Comparison of ENCODE assay signal across 8 cellular contexts in the genomic region with DNA sequence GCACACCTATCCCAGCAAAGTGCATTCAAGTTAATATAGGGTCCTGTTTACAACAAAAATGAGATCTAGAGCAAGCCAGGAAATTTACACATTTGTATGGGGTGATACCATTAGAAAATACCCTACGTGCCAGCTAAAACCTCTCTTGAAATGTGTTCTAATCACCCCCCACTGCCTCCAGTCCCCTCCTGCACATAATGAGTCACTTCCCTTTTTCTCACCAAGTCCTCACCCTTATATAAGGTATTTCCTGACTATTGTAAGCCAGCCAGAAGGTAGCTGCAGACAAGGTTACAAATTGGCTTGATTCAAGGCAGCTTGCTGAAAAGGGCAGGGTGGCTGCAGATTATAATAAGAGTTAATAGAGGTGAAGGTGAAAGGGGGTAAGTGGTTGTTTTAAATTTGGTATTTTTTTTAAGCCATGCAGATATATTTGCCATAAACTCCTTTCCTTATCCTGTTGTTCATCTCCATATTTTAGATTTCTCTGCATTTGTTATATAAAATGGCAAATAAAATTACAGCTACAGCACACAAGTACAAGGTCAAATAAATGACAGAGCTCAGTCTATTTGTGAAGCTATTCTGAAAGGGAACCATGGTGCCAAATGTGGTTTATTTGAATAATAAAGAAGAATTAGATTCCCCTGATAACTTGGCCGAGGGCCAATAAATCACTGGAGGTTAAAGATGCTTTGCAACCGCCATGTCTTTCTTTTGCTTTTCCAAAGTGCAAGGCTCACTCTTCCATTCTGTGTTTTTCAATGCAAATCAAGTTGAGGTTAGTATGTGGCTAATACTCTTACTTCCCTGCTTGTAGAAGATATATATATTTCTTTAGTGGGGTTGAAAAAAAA.
DNase-seq lines count a peak whose midpoint lies in the region; ATAC-seq lines count a peak whose summit lies in the region.

No MANE protein-coding gene starts in this region.

- ATAC-seq in HG03457 (IDR thresholded peaks at IDR 0.05; ENCODE audit: unreplicated experiment): peak; percentile 85

- no peaks in the 10 kb centered on the region for H3K9me3 ChIP-seq in SJSA1 (replicated peaks)
- H3K9me3 ChIP-seq in mesodermal cell (ENCODE audit: control insufficient read depth, low read length): no peaks in the 10 kb centered on the region

- H3K27me3 Mint-ChIP-seq in activated naive CD4-positive, alpha-beta T cell treated with anti-CD3 and anti-CD28 coated beads for 36 hours (ENCODE audit: low read depth): peaks cover 1% of the 10 kb centered on the region

- CTCF ChIA-PET in activated naive CD4-positive, alpha-beta T cell treated with anti-CD3 and anti-CD28 coated beads for 36 hours (lab: Charles Lee): no interaction called here

- H3K27me3 ChIP-seq in SJSA1 (replicated peaks): no peaks in the 10 kb centered on the region

- DNase-seq in SIG-M5 treated with dmso at 0.1 percent for 504 hours (lab: John Stamatoyannopoulos, UW; ENCODE audit: unreplicated experiment) (peak; percentile 6), SIG-M5 (lab: John Stamatoyannopoulos, UW) (no peak), SJSA1 (ENCODE audit: low read depth in 1 of 2, low spot score in 2 of 2) (peak; percentile 46 to 51), medulla oblongata (ENCODE audit: extremely low spot score) (no peak), OCI-M2 (lab: John Stamatoyannopoulos, UW; ENCODE audit: unreplicated experiment) (no peak)
- no peak for DNase-seq in activated naive CD4-positive, alpha-beta T cell treated with anti-CD3 and anti-CD28 coated beads for 36 hours

- no peak overlapping the region for H3K4me3 Mint-ChIP-seq in activated naive CD4-positive, alpha-beta T cell treated with anti-CD3 and anti-CD28 coated beads for 36 hours

- H3K27ac ChIP-seq in SJSA1 (peak overlapping the region; percentile 33; the same call in 1 of the 2 replicates), mesodermal cell (ENCODE audit: low read depth, low read length, severe bottlenecking) (peak overlapping the region; percentile 76)

- no peaks in the 10 kb centered on the region for H3K9me3 Mint-ChIP-seq in activated naive CD4-positive, alpha-beta T cell treated with anti-CD3 and anti-CD28 coated beads for 36 hours

- no peak overlapping the region for H3K27ac Mint-ChIP-seq in activated naive CD4-positive, alpha-beta T cell treated with anti-CD3 and anti-CD28 coated beads for 36 hours

- H3K4me3 ChIP-seq in SJSA1: no peak overlapping the region
- no peak overlapping the region for H3K4me3 ChIP-seq in mesodermal cell (ENCODE audit: extremely low read depth, insufficient read depth, low read length, poor library complexity, severe bottlenecking)

- H3K4me1 ChIP-seq in SJSA1 (replicated peaks) (peaks cover 42% of the 10 kb centered on the region), mesodermal cell (ENCODE audit: control insufficient read depth, insufficient read depth, low read length, poor library complexity, severe bottlenecking) (peaks cover 58% of the 10 kb centered on the region)

- 0 to 75% methylated on average over 1 of the region's 3 CpGs for WGBS in mesodermal cell (ENCODE audit: insufficient coverage in 2 of 2), 2 experiments

- H3K36me3 Mint-ChIP-seq in activated naive CD4-positive, alpha-beta T cell treated with anti-CD3 and anti-CD28 coated beads for 36 hours (ENCODE audit: low read depth): no peaks in the 10 kb centered on the region

- H3K36me3 ChIP-seq in SJSA1 (no peaks in the 10 kb centered on the region), mesodermal cell (ENCODE audit: control insufficient read depth, insufficient read depth, low read length) (no peaks in the 10 kb centered on the region)

- intact Hi-C loops in activated naive CD4-positive, alpha-beta T cell treated with anti-CD3 and anti-CD28 coated beads for 36 hours (cut with micrococcal nuclease): no loop called here

- H3K4me1 Mint-ChIP-seq in activated naive CD4-positive, alpha-beta T cell treated with anti-CD3 and anti-CD28 coated beads for 36 hours (ENCODE audit: low read depth): no peaks in the 10 kb centered on the region

Comparison
In these comparisons a context has a peak if more than half of its experiments do, and no peak if none do; other contexts are left out.
1. DNase-seq: peak in SIG-M5 treated with dmso at 0.1 percent for 504 hours (single experiment) and SJSA1 (2 of 2); none in SIG-M5 (single experiment), medulla oblongata (single experiment), OCI-M2 (single experiment) and activated naive CD4-positive, alpha-beta T cell treated with anti-CD3 and anti-CD28 coated beads for 36 hours (single experiment).